12 cellular contexts compared by ENCODE assay signal in the genomic region with DNA sequence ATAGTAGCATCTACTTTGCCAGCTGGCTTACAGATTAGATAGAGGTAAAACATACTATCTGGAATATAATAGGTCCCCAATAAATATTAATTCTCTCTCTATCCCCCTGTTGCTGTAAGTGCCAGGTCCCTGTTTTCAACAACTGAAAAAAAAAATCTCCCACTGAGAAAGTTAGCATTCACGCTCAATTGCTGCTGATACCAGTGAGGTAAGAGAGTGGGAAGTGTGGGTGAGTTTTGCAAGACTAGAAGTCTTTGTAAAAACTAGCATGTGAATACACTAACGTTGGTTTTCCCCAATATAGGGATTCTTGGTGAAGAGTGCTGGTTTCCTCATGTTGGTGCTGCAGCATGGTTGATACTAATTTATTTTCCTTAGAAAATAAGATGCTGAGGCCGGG.
"Had no signal": no experiment of that assay in that cellular context is flagged by ENCODE, and none has a peak within 500 bp of the region (broad histone marks: within the 10 kb centered on the region; RNA-seq: fewer than 3 reads in every experiment).

No MANE protein-coding gene starts in this region.

- H3K36me3 ChIP-seq: left ventricle myocardium inferior, prostate gland, right atrium auricular region had no signal

- H3K27me3 Mint-ChIP-seq: activated CD4-positive, alpha-beta T cell treated with anti-CD3 and anti-CD28 coated beads for 36 hours; activated naive CD8-positive, alpha-beta T cell had no signal

- H3K36me3 Mint-ChIP-seq: activated naive CD8-positive, alpha-beta T cell; WTC11 had no signal

- H3K27ac Mint-ChIP-seq: activated CD4-positive, alpha-beta T cell treated with anti-CD3 and anti-CD28 coated beads for 36 hours; activated naive CD8-positive, alpha-beta T cell; WTC11 had no signal

- H3K4me1 Mint-ChIP-seq: activated CD4-positive, alpha-beta T cell treated with anti-CD3 and anti-CD28 coated beads for 36 hours had no signal

- H3K4me3 Mint-ChIP-seq: activated CD4-positive, alpha-beta T cell treated with anti-CD3 and anti-CD28 coated beads for 36 hours; activated naive CD8-positive, alpha-beta T cell; WTC11 had no signal

- H3K27ac ChIP-seq: left ventricle myocardium inferior, right atrium auricular region had no signal

- H3K9me3 Mint-ChIP-seq: WTC11 had no signal

- DNase-seq: activated CD4-positive, alpha-beta T cell treated with anti-CD3 and anti-CD28 coated beads for 36 hours; activated CD4-positive, alpha-beta T cell treated with anti-CD3 and anti-CD28 coated beads, Interleukin-2, amount 50 U/mL, for 48 hours; activated gamma-delta T cell treated with Interleukin-2 at 50 U/mL for 16 hours; amygdala; left ventricle myocardium inferior; stimulated activated CD4-positive, alpha-beta T cell treated with anti-CD3 and anti-CD28 coated beads, Interleukin-12 subunit alpha, Interleukin-12 subunit beta, amount 100 ng/mL, for 4 hours; stimulated activated CD4-positive, alpha-beta T cell treated with anti-CD3 and anti-CD28 coated beads, Interleukin-1b, Interleukin-23, amount 100 ng/mL, for 48 hours; stimulated activated naive CD4-positive, alpha-beta T cell treated with Interleukin-2 at 50 U/mL for 16 hours had no signal

- H3K4me1 ChIP-seq: prostate gland had no signal

- ATAC-seq: activated CD4-positive, alpha-beta T cell treated with anti-CD3 and anti-CD28 coated beads for 36 hours; WTC11 had no signal

- H3K9me3 ChIP-seq: left ventricle myocardium inferior, prostate gland, right atrium auricular region had no signal

- H3K4me3 ChIP-seq: left ventricle myocardium inferior, prostate gland, right atrium auricular region had no signal

- H3K27me3 ChIP-seq: right atrium auricular region had no signal
